Comparison of ENCODE assay signal across 28 cellular contexts in genomic region chrX:63661676-63662075, GRCh38.
"Had no signal": no experiment of that assay in that cellular context is flagged by ENCODE, and none has a peak within 500 bp of the region (broad histone marks: within the 10 kb centered on the region; RNA-seq: fewer than 3 reads in every experiment).

No MANE protein-coding gene starts in this region.

- H3K4me3 ChIP-seq: cardiac muscle cell, colonic mucosa, esophagus squamous epithelium, heart left ventricle, psoas muscle, testis had no signal

- ATAC-seq: activated CD8-positive, alpha-beta T cell treated with anti-CD3 and anti-CD28 coated beads for 36 hours; activated naive CD8-positive, alpha-beta T cell treated with anti-CD3 and anti-CD28 coated beads, Interleukin-2, amount 50 U/mL, for 24 hours; activated T-cell treated with anti-CD3 and anti-CD28 coated beads, Interleukin-2, amount 50 U/mL, for 4 hours; activated T-helper 17 cell treated with anti-CD3 and anti-CD28 coated beads, Interleukin-2, amount 50 U/mL, for 72 hours; foreskin keratinocyte; left colon; naive thymus-derived CD8-positive, alpha-beta T cell; psoas muscle; stimulated activated naive CD8-positive, alpha-beta T cell treated with anti-CD3 and anti-CD28 coated beads, Interleukin-15, Interleukin-2, amounts not matched to agents 100 U/mL and 50 U/mL, for 24 hours had no signal

- FAIRE-seq: endometrium, kidney, urothelium cell line had no signal

- DNase-seq: activated B cell treated with CpG ODN at 0.5 μM for 24 hours; activated CD4-positive, alpha-beta T cell treated with anti-CD3 and anti-CD28 coated beads, Interleukin-2, amount 50 U/mL, for 1 hour; activated CD8-positive, alpha-beta T cell treated with anti-CD3 and anti-CD28 coated beads for 36 hours; activated gamma-delta T cell treated with Interleukin-2 at 50 U/mL for 16 hours; activated naive CD8-positive, alpha-beta T cell treated with anti-CD3 and anti-CD28 coated beads, Interleukin-2, amount 50 U/mL, for 24 hours; activated T-cell treated with anti-CD3 and anti-CD28 coated beads, Interleukin-2, amount 50 U/mL, for 4 hours; cerebellar nuclear complex; colonic mucosa; effector CD8-positive, alpha-beta T cell; esophagus squamous epithelium; foreskin keratinocyte; heart left ventricle; hypothalamus; immature natural killer cell; kidney; left colon; midbrain; naive thymus-derived CD8-positive, alpha-beta T cell; nucleus accumbens; psoas muscle; stimulated activated CD4-positive, alpha-beta T cell treated with anti-CD3 and anti-CD28 coated beads, Interleukin-4, amount 100 ng/mL, for 1 hour; stimulated activated naive CD8-positive, alpha-beta T cell treated with anti-CD3 and anti-CD28 coated beads, Interleukin-15, Interleukin-2, amounts not matched to agents 100 U/mL and 50 U/mL, for 24 hours; testis; trophoblast cell had no signal
